In genomic region chr1:156882543-156882942, GRCh38 we compare ENCODE assay signal across 2 cellular contexts.
TF ChIP-seq lines count a peak whose summit lies in the region.

No MANE protein-coding gene starts in this region.

TF ChIP-seq in HCT116, 20 proteins besides CTCF, POLR2A, EP300 and RAD21:
- TF ChIP-seq SIN3A (IDR thresholded peaks at IDR 0.05; ENCODE audit: low read depth): no peak
- no peak for TF ChIP-seq ATF3 (IDR thresholded peaks at IDR 0.05)
- no peak for TF ChIP-seq SP1 (IDR thresholded peaks at IDR 0.05; ENCODE audit: low read depth)
- no peak for TF ChIP-seq CBX3 (IDR thresholded peaks at IDR 0.05; ENCODE audit: low read depth)

TF ChIP-seq in H1, 55 proteins besides CTCF, POLR2A, EP300 and RAD21:
- TF ChIP-seq ATF2 (IDR thresholded peaks at IDR 0.05; ENCODE audit: low read length): no peak
- TF ChIP-seq TCF12 (IDR thresholded peaks at IDR 0.05; ENCODE audit: low read depth, low read length): no peak
- no peak for TF ChIP-seq SAP30 (IDR thresholded peaks at IDR 0.05; ENCODE audit: insufficient read depth, insufficient replicate concordance, low read length)
- no peak for TF ChIP-seq KDM1A (IDR thresholded peaks at IDR 0.05; ENCODE audit: borderline replicate concordance, low read length)
- TF ChIP-seq KDM5A (IDR thresholded peaks at IDR 0.05; ENCODE audit: low read length): no peak
- no peak for TF ChIP-seq TAF1 (IDR thresholded peaks at IDR 0.05; ENCODE audit: low read depth, low read length)
- no peak for TF ChIP-seq USF2 (IDR thresholded peaks at IDR 0.05; ENCODE audit: low read length)
- TF ChIP-seq CEBPB (IDR thresholded peaks at IDR 0.05; ENCODE audit: low read depth, low read length): no peak
- no peak for TF ChIP-seq GTF2F1 (IDR thresholded peaks at IDR 0.05; ENCODE audit: borderline replicate concordance, low read depth, low read length)
- no peak for TF ChIP-seq ZNF274 (IDR thresholded peaks at IDR 0.05; ENCODE audit: borderline replicate concordance, extremely low read depth, low read length)
- no peak for TF ChIP-seq YY1 (IDR thresholded peaks at IDR 0.05; ENCODE audit: low read depth, low read length)
- TF ChIP-seq CTBP2 (IDR thresholded peaks at IDR 0.05; ENCODE audit: borderline replicate concordance, insufficient read depth, insufficient read length, low read length): no peak
- TF ChIP-seq RFX5 (IDR thresholded peaks at IDR 0.05; ENCODE audit: borderline replicate concordance, low read depth, low read length): no peak
- TF ChIP-seq RNF2 (IDR thresholded peaks at IDR 0.05; ENCODE audit: borderline replicate concordance, low read depth, low read length, missing control alignments, poor library complexity, severe bottlenecking): no peak
